21 cellular contexts compared by ENCODE assay signal in genomic region chr3:73475175-73475574, GRCh38.
DNase-seq lines count a peak whose midpoint lies in the region; ATAC-seq and TF ChIP-seq lines count a peak whose summit lies in the region.
"Had no signal": no experiment of that assay in that cellular context is flagged by ENCODE, and none has a peak within 500 bp of the region (broad histone marks: within the 10 kb centered on the region; RNA-seq: fewer than 3 reads in every experiment).

No MANE protein-coding gene starts in this region.

- H4K20me1 ChIP-seq in BLaER1 treated with 17β-estradiol and CSF1 and Interleukin-3, amounts not matched to agents 10 nM and 100 nM, result no peaks in the 10 kb centered on the region

- no peaks in the 10 kb centered on the region for H3K27me3 Mint-ChIP-seq in nephron (ENCODE audit: low read depth)

- no peak overlapping the region for H3K4me3 Mint-ChIP-seq in nephron
- H3K4me3 Mint-ChIP-seq: CD8-positive, alpha-beta T cell; GM23338 had no signal

- peaks cover 19 to 24% (median 21%) of the 10 kb centered on the region in 11 experiments for H3K9me3 ChIP-seq in BLaER1 treated with 17β-estradiol and CSF1 and Interleukin-3, amounts not matched to agents 10 nM and 100 nM (replicated peaks in 1 of 11)
- peaks cover 0 to 13% (median 3%) of the 10 kb centered on the region in 8 donors for H3K9me3 ChIP-seq in spleen
- no peaks in the 10 kb centered on the region for H3K9me3 ChIP-seq in transverse colon
- H3K9me3 ChIP-seq: BE2C, SJSA1 had no signal

- DNase-seq in EL, result no peak
- no peak for DNase-seq in NCI-H1930 (lab: John Stamatoyannopoulos, UW)
- DNase-seq in spleen, result no peak
- no peak for DNase-seq in transverse colon
- DNase-seq: 8988T; BE2C; CD8-positive, alpha-beta T cell; DMS79; NCI-H1092 treated with DMSO at 0.1 percent for 48 hours; NCI-H1694; NCI-H2107; NCI-H526 treated with DMSO at 0.1 percent for 48 hours; PC-9; SW 1271 had no signal

- H3K4me1 ChIP-seq in BLaER1 treated with 17β-estradiol and CSF1 and Interleukin-3, amounts not matched to agents 10 nM and 100 nM, result peaks cover 0 to 10% (median 7%) of the 10 kb centered on the region in 10 experiments; a peak in 12 of 20 replicates
- H3K4me1 ChIP-seq in spleen (no peaks in the 10 kb centered on the region), transverse colon (peaks cover 0 to 8% (median 3%) of the 10 kb centered on the region in 4 donors)
- H3K4me1 ChIP-seq: SJSA1 had no signal

- H3K4me2 ChIP-seq in BLaER1 treated with 17β-estradiol and CSF1 and Interleukin-3, amounts not matched to agents 10 nM and 100 nM, result peak overlapping the region in 7 of 11 experiments; percentile 11 to 54 (median 33); a peak in 9 of 22 replicates
- H3K4me2 ChIP-seq: GM23338, PC-9 had no signal

- peak overlapping the region; percentile 38 to 82 (median 79) for H3K27ac Mint-ChIP-seq in nephron
- H3K27ac Mint-ChIP-seq: CD8-positive, alpha-beta T cell; GM23338 had no signal

- ATAC-seq in GM21360 (IDR thresholded peaks at IDR 0.05; ENCODE audit: unreplicated experiment) (peak; percentile 52), HG03432 (IDR thresholded peaks at IDR 0.05; ENCODE audit: unreplicated experiment) (peak; percentile 63)
- ATAC-seq: CD8-positive, alpha-beta T cell; GM23338; HCT116 had no signal

- H3K4me1 Mint-ChIP-seq in nephron, result peaks cover 68% of the 10 kb centered on the region

- peaks cover 0 to 20% (median 8%) of the 10 kb centered on the region in 11 experiments; a peak in 11 of 22 replicates for H3K27me3 ChIP-seq in BLaER1 treated with 17β-estradiol and CSF1 and Interleukin-3, amounts not matched to agents 10 nM and 100 nM
- H3K27me3 ChIP-seq in spleen (replicated peaks in 1 of 7), result peaks cover 0 to 14% (median 0%) of the 10 kb centered on the region in 7 donors
- H3K27me3 ChIP-seq in transverse colon, result no peaks in the 10 kb centered on the region
- H3K27me3 ChIP-seq: BE2C, SJSA1 had no signal

- intact Hi-C loops in spleen (cut with DNase I; ENCODE audit: low total_unique reads) (no loop called here), transverse colon (cut with DNase I; ENCODE audit: low total_unique reads) (no loop called here)

- no peak for TF ChIP-seq EP300 in transverse colon (IDR thresholded peaks at IDR 0.05; ENCODE audit: low read depth)

- no peak for TF ChIP-seq POLR2A in spleen (IDR thresholded peaks at IDR 0.05)
- TF ChIP-seq POLR2A in transverse colon (IDR thresholded peaks at IDR 0.05), result no peak

- no peak overlapping the region for H3K27ac ChIP-seq in BLaER1 treated with 17β-estradiol and CSF1 and Interleukin-3, amounts not matched to agents 10 nM and 100 nM
- no peak overlapping the region for H3K27ac ChIP-seq in spleen
- H3K27ac ChIP-seq in transverse colon, result no peak overlapping the region
- H3K27ac ChIP-seq: PC-9, SJSA1 had no signal

- TF ChIP-seq CTCF in nephron (IDR thresholded peaks at IDR 0.05; ENCODE audit: unreplicated experiment in 3 of 3), result no peak
- TF ChIP-seq CTCF in spleen (IDR thresholded peaks at IDR 0.05 in 8 of 11, conservative IDR thresholded peaks at IDR 0.05 in 3 of 11), result no peak
- TF ChIP-seq CTCF in transverse colon (IDR thresholded peaks at IDR 0.05), result no peak

- 83 to 90% (median 87%) methylated on average over 4 of the region's 4 CpGs for WGBS in spleen, 5 donors
- WGBS in transverse colon (ENCODE audit: low coverage in 1 of 2), 2 donors, result 87 to 90% methylated on average over 4 of the region's 4 CpGs

- no peak overlapping the region for H3K4me3 ChIP-seq in BLaER1 treated with 17β-estradiol and CSF1 and Interleukin-3, amounts not matched to agents 10 nM and 100 nM
- no peak overlapping the region for H3K4me3 ChIP-seq in spleen
- no peak overlapping the region for H3K4me3 ChIP-seq in transverse colon
- H3K4me3 ChIP-seq: GM23338, PC-9, SJSA1 had no signal

- in situ Hi-C loops in transverse colon (cut with MboI; ENCODE audit: low pct_ligation_motif_present in 1 of 4, low pct_unique_long_range_greater_than_20kb in 1 of 4, low sequenced_read_pairs in 3 of 4), result no loop called here

- no peak overlapping the region for H3K9ac ChIP-seq in BLaER1 treated with 17β-estradiol and CSF1 and Interleukin-3, amounts not matched to agents 10 nM and 100 nM

- H3K9me3 Mint-ChIP-seq in nephron, result peaks cover 4% of the 10 kb centered on the region

- peaks cover 4% of the 10 kb centered on the region for H3K36me3 Mint-ChIP-seq in nephron (ENCODE audit: low read depth)
- H3K36me3 Mint-ChIP-seq: CD8-positive, alpha-beta T cell had no signal

- no peaks in the 10 kb centered on the region; a peak in 1 of 22 replicates for H3K36me3 ChIP-seq in BLaER1 treated with 17β-estradiol and CSF1 and Interleukin-3, amounts not matched to agents 10 nM and 100 nM
- H3K36me3 ChIP-seq in spleen (no peaks in the 10 kb centered on the region), transverse colon (no peaks in the 10 kb centered on the region)
- H3K36me3 ChIP-seq: BE2C, SJSA1 had no signal
